Comparison of ENCODE assay signal across 14 cellular contexts in the genomic region with DNA sequence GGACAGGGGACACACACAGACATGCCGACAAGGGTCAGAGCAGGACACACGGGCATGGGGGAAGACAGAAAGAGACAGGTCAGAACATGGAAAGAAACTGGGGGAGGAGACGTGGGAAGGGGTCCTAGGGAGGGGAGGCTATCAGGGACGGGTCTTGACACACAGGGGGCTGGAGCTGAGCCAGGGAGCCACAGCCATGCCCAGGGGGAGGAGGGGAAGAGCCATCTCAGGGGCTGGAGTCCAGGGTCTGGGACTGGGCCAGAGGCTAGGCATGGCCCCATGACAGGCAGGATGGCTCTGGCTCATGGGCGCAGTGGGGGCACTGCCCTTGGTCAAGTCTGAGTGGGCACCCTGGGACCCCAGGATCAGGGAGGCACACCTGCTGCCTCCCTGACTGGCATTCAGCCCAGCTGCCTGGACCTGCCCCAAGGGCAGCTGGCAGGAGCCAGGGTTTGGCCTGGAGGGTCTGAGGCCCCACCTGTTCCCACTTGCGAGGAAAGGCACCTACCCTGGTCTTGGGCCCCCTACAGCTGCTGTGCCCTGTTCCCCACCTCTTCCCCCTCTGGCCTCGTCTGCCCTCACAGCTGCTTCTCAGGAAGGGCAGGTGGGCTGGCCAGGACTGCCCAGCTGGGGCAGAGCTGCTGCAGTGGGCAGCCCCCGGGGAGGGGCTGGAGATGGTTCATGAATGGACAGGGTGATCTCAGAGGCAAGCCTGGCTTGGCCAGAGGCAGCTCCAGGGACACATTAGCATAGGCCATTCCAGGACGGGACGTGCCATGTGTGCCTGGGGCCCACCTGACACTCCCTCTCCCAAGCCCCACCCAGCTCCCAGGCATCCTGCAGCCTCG. TPM values are rescaled to one million over a fixed set of nuclear protein-coding genes. Genes with fewer than 3 reads are reported as not detected.
DNase-seq lines count a peak whose midpoint lies in the region; ATAC-seq and TF ChIP-seq lines count a peak whose summit lies in the region.
"Had no signal": no experiment of that assay in that cellular context is flagged by ENCODE, and none has a peak within 500 bp of the region (broad histone marks: within the 10 kb centered on the region; RNA-seq: fewer than 3 reads in every experiment).

No MANE protein-coding gene starts in this region.

- TF ChIP-seq CTCF in Calu3 (IDR thresholded peaks at IDR 0.05; ENCODE audit: unreplicated experiment) (no peak), RWPE1 (conservative IDR thresholded peaks at IDR 0.05; ENCODE audit: low read depth) (no peak), heart right ventricle (IDR thresholded peaks at IDR 0.05) (no peak), foreskin fibroblast (IDR thresholded peaks at IDR 0.05; ENCODE audit: low read depth, low read length) (no peak)

- peaks cover 0 to 86% (median 38%) of the 10 kb centered on the region in 9 donors for H3K36me3 ChIP-seq in heart right ventricle
- no peaks in the 10 kb centered on the region for H3K36me3 ChIP-seq in naive thymus-derived CD4-positive, alpha-beta T cell (ENCODE audit: control insufficient read depth in 2 of 3, insufficient read depth in 3 of 3, low read length in 3 of 3)

- H3K9me3 Mint-ChIP-seq in Calu3 (ENCODE audit: low read depth, unreplicated experiment) = no peaks in the 10 kb centered on the region
- H3K9me3 Mint-ChIP-seq in naive thymus-derived CD4-positive, alpha-beta T cell = no peaks in the 10 kb centered on the region
- H3K9me3 Mint-ChIP-seq: activated naive CD4-positive, alpha-beta T cell treated with anti-CD3 and anti-CD28 coated beads, Interleukin-2, amount 10 ng/mL, durations not matched to agents 7 days and 5 days; central memory CD8-positive, alpha-beta T cell; naive B cell had no signal

- peaks cover 23% of the 10 kb centered on the region for H3K4me1 Mint-ChIP-seq in Calu3 (ENCODE audit: low read depth, unreplicated experiment)
- H3K4me1 Mint-ChIP-seq in naive thymus-derived CD4-positive, alpha-beta T cell = peaks cover 0 to 6% (median 0%) of the 10 kb centered on the region in 7 donors
- H3K4me1 Mint-ChIP-seq: activated naive CD4-positive, alpha-beta T cell treated with anti-CD3 and anti-CD28 coated beads, Interleukin-2, amount 10 ng/mL, durations not matched to agents 7 days and 5 days; central memory CD8-positive, alpha-beta T cell had no signal

- H3K27me3 Mint-ChIP-seq in Calu3 (ENCODE audit: unreplicated experiment) = no peaks in the 10 kb centered on the region
- H3K27me3 Mint-ChIP-seq in naive thymus-derived CD4-positive, alpha-beta T cell = no peaks in the 10 kb centered on the region
- H3K27me3 Mint-ChIP-seq: central memory CD8-positive, alpha-beta T cell had no signal

- 38 to 47% methylated on average over 11 of the region's 11 CpGs for WGBS in heart right ventricle, 2 donors

- H3K27ac Mint-ChIP-seq in Calu3 (ENCODE audit: unreplicated experiment) = peak overlapping the region; percentile 60
- no peak overlapping the region for H3K27ac Mint-ChIP-seq in naive thymus-derived CD4-positive, alpha-beta T cell
- H3K27ac Mint-ChIP-seq: activated naive CD4-positive, alpha-beta T cell treated with anti-CD3 and anti-CD28 coated beads, Interleukin-2, amount 10 ng/mL, durations not matched to agents 7 days and 5 days had no signal

- no peaks in the 10 kb centered on the region for H3K27me3 ChIP-seq in heart right ventricle
- no peaks in the 10 kb centered on the region for H3K27me3 ChIP-seq in naive thymus-derived CD4-positive, alpha-beta T cell (ENCODE audit: control insufficient read depth in 2 of 2, insufficient read depth in 2 of 2, low read length in 2 of 2)

- no peak overlapping the region for H3K4me3 ChIP-seq in heart right ventricle
- no peak overlapping the region for H3K4me3 ChIP-seq in skeletal muscle cell (ENCODE audit: low read depth, low read length)
- H3K4me3 ChIP-seq in foreskin fibroblast (ENCODE audit: low read depth in 1 of 2, low read length in 2 of 2) = no peak overlapping the region
- no peak overlapping the region for H3K4me3 ChIP-seq in naive thymus-derived CD4-positive, alpha-beta T cell (ENCODE audit: low read length)
- H3K4me3 ChIP-seq: skin epidermis had no signal

- DNase-seq in Calu3 = no peak
- DNase-seq in RWPE1 (ENCODE audit: low spot score) = no peak
- peak in 1 of 2 donors; percentile 60 for DNase-seq in heart right ventricle
- DNase-seq in skeletal muscle cell (ENCODE audit: low read depth) = peak; percentile 59
- DNase-seq in NCI-H146 (lab: John Stamatoyannopoulos, UW) = no peak
- DNase-seq in foreskin fibroblast = no peak
- no peak for DNase-seq in COR-L47 (lab: John Stamatoyannopoulos, UW)
- no peak for DNase-seq in naive thymus-derived CD4-positive, alpha-beta T cell
- DNase-seq: activated naive CD4-positive, alpha-beta T cell treated with anti-CD3 and anti-CD28 coated beads, Interleukin-2, amount 10 ng/mL, durations not matched to agents 7 days and 5 days; AML-193; naive B cell; NCI-H2227 treated with DMSO at 0.1 percent for 48 hours had no signal

- H3K4me1 ChIP-seq in heart right ventricle = peaks cover 31 to 76% (median 69%) of the 10 kb centered on the region in 9 donors
- H3K4me1 ChIP-seq in naive thymus-derived CD4-positive, alpha-beta T cell (ENCODE audit: control insufficient read depth in 2 of 2, insufficient read depth in 2 of 2, low read length in 2 of 2) = no peaks in the 10 kb centered on the region

- no peak overlapping the region for H3K4me3 Mint-ChIP-seq in Calu3 (ENCODE audit: low read depth, unreplicated experiment)
- H3K4me3 Mint-ChIP-seq in naive thymus-derived CD4-positive, alpha-beta T cell = no peak overlapping the region
- H3K4me3 Mint-ChIP-seq: activated naive CD4-positive, alpha-beta T cell treated with anti-CD3 and anti-CD28 coated beads, Interleukin-2, amount 10 ng/mL, durations not matched to agents 7 days and 5 days; central memory CD8-positive, alpha-beta T cell; naive B cell had no signal

- H3K9me3 ChIP-seq in heart right ventricle = no peaks in the 10 kb centered on the region
- no peaks in the 10 kb centered on the region for H3K9me3 ChIP-seq in naive thymus-derived CD4-positive, alpha-beta T cell (ENCODE audit: control insufficient read depth in 2 of 3, low read length in 3 of 3)

- ATAC-seq in heart right ventricle = peak in 3 of 8 donors; percentile 28 to 60 (median 41)
- no peak for ATAC-seq in naive thymus-derived CD4-positive, alpha-beta T cell

- peaks cover 42% of the 10 kb centered on the region for H3K36me3 Mint-ChIP-seq in Calu3 (ENCODE audit: insufficient read depth, unreplicated experiment)
- no peaks in the 10 kb centered on the region for H3K36me3 Mint-ChIP-seq in naive thymus-derived CD4-positive, alpha-beta T cell
- H3K36me3 Mint-ChIP-seq: activated naive CD4-positive, alpha-beta T cell treated with anti-CD3 and anti-CD28 coated beads, Interleukin-2, amount 10 ng/mL, durations not matched to agents 7 days and 5 days; naive B cell had no signal

- H3K27ac ChIP-seq in RWPE1 (peak overlapping the region; percentile 57), heart right ventricle (peak overlapping the region in 9 of 10 donors; percentile 84 to 99 (median 92))
- no peak overlapping the region for H3K27ac ChIP-seq in naive thymus-derived CD4-positive, alpha-beta T cell (ENCODE audit: low read depth, low read length)

- POLR2A ChIA-PET in RWPE1 (lab: Yijun Ruan, JAX; ENCODE audit: low non-redundant PET) = no interaction called here
- POLR2A ChIA-PET in naive thymus-derived CD4-positive, alpha-beta T cell (lab: Charles Lee) = no interaction called here

- BruUV-seq in Calu3 (replicated peaks; lab: Mats Ljungman, UMichigan) = no TSS peak

- intact Hi-C loops in Calu3 (cut with micrococcal nuclease; ENCODE audit: unreplicated experiment) = no loop called here
- intact Hi-C loops in heart right ventricle (cut with DNase I) = loop anchor here in 1 of 10 donors (5.0 kb wide), 1 partner anchor 68 kb away; no protein-coding TSS in a partner anchor
- intact Hi-C loops in naive thymus-derived CD4-positive, alpha-beta T cell (cut with micrococcal nuclease) = no loop called here

- CTCF ChIA-PET in Calu3 (lab: Charles Lee) = interaction anchor here (0.6 kb wide), 1 partner anchor 124 kb away, joined by 3 read pairs; no protein-coding TSS in a partner anchor
- CTCF ChIA-PET in RWPE1 (lab: Yijun Ruan, JAX) = interaction anchor here (0.6 kb wide), 1 partner anchor 46 kb away, joined by 4 read pairs; no protein-coding TSS in a partner anchor
- CTCF ChIA-PET in naive thymus-derived CD4-positive, alpha-beta T cell (lab: Charles Lee) = no interaction called here

RNA-seq across cellular contexts. Expression of a gene that starts 42.9 kb away (rescaled TPM):
- total RNA-seq in Calu3 (2022) (397 and 398 TPM in 2 replicates), heart right ventricle (100 to 1,000 TPM; 249 to 508 (median 320) TPM)
- 100 to 1,000 TPM; 221 to 276 TPM for polyA plus RNA-seq in heart right ventricle
- total RNA-seq in naive thymus-derived CD4-positive, alpha-beta T cell = 10 to 100 TPM in 3 of 5 experiments, 1 to 10 TPM in 2; 8.0 to 20.8 (median 10.0) TPM
- 1 to 10 TPM; 1.0 TPM for polyA plus RNA-seq in naive thymus-derived CD4-positive, alpha-beta T cell

Comparison
In these comparisons a context has a peak if more than half of its experiments do, and no peak if none do; other contexts are left out.
1. RNA of a gene that starts 42.9 kb away (total RNA-seq): 397 to 398 TPM in Calu3 and 249 to 508 TPM in heart right ventricle; 8.0 to 20.8 TPM in naive thymus-derived CD4-positive, alpha-beta T cell; every median in the first group is over 10 times any median in the second.